Comparison of ENCODE assay signal across 1 cellular context in genomic region chr14:71675126-71675901, GRCh38.
TF ChIP-seq lines count a peak whose summit lies in the region.

No MANE protein-coding gene starts in this region.

TF ChIP-seq in IMR-90, 13 proteins besides CTCF, POLR2A, EP300 and RAD21 (continued from another document):
- TF ChIP-seq, protein P1, sequence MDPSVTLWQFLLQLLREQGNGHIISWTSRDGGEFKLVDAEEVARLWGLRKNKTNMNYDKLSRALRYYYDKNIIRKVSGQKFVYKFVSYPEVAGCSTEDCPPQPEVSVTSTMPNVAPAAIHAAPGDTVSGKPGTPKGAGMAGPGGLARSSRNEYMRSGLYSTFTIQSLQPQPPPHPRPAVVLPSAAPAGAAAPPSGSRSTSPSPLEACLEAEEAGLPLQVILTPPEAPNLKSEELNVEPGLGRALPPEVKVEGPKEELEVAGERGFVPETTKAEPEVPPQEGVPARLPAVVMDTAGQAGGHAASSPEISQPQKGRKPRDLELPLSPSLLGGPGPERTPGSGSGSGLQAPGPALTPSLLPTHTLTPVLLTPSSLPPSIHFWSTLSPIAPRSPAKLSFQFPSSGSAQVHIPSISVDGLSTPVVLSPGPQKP (IDR thresholded peaks at IDR 0.05; ENCODE audit: borderline replicate concordance, low read depth, low read length), result no peak
- no peak for TF ChIP-seq RCOR1 (IDR thresholded peaks at IDR 0.05; ENCODE audit: insufficient replicate concordance, low read length)
- TF ChIP-seq, protein P2, sequence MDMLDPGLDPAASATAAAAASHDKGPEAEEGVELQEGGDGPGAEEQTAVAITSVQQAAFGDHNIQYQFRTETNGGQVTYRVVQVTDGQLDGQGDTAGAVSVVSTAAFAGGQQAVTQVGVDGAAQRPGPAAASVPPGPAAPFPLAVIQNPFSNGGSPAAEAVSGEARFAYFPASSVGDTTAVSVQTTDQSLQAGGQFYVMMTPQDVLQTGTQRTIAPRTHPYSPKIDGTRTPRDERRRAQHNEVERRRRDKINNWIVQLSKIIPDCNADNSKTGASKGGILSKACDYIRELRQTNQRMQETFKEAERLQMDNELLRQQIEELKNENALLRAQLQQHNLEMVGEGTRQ (IDR thresholded peaks at IDR 0.05; ENCODE audit: low read depth, low read length), result no peak
- TF ChIP-seq RFX5 (IDR thresholded peaks at IDR 0.05; ENCODE audit: low read depth, low read length), result no peak
- TF ChIP-seq NFE2L2 (IDR thresholded peaks at IDR 0.05; ENCODE audit: low read depth, low read length), result no peak
- no peak for TF ChIP-seq CEBPB (IDR thresholded peaks at IDR 0.05; ENCODE audit: low read depth, low read length)
- no peak for TF ChIP-seq MAFK (IDR thresholded peaks at IDR 0.05; ENCODE audit: low read depth, low read length)
- TF ChIP-seq MAZ (IDR thresholded peaks at IDR 0.05; ENCODE audit: borderline replicate concordance, low read depth, low read length), result no peak
- TF ChIP-seq SMC3 (IDR thresholded peaks at IDR 0.05; ENCODE audit: low read depth, low read length), result no peak
- TF ChIP-seq MXI1 (IDR thresholded peaks at IDR 0.05; ENCODE audit: borderline replicate concordance, low read depth, low read length), result no peak
- no peak for TF ChIP-seq CHD1 (IDR thresholded peaks at IDR 0.05; ENCODE audit: low read depth, low read length)
